Comparison of ENCODE assay signal across 1 cellular context in the genomic region with DNA sequence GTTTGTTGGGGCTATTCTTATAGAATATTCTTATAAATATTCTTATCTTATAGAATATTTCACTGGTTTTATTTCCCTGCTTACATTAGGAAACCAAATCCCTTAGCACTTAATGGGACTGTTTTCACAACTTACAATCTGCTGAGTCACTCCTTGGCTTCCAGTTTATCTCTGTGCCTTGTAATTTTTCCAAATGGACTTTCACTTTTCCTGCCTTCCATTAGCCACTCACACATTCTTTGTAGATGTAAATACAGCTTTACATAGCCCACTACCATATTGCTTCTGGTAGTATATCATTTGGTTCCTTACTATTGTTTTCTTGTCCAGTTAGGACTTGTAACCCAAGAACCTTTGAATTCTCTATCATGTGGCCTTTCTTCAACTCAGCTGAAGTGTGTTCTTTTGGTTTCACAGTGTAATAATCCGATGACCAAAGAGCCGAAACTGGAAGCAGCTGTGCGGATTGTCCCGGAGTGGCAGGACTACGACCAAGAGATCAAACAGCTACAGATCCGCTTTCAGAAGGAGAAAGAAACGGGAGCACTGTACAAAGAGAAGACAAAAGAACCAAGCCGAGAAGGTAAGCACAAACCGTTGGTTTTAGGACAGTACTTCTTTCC.
TF ChIP-seq lines count a peak whose summit lies in the region.

No MANE protein-coding gene starts in this region.

TF ChIP-seq in HepG2, 621 proteins besides CTCF, POLR2A, EP300 and RAD21 (continued from another document):
- TF ChIP-seq ARID5B (CRISPR knock-in tag; IDR thresholded peaks at IDR 0.05) (peak; percentile 17; the same call in 1 of the 2 replicates), ZBTB46 (CRISPR knock-in tag; IDR thresholded peaks at IDR 0.05; ENCODE audit: borderline replicate concordance) (no peak), MIER2 (CRISPR knock-in tag; IDR thresholded peaks at IDR 0.05) (no peak), ZNF468 (CRISPR knock-in tag; IDR thresholded peaks at IDR 0.05) (no peak)
- TF ChIP-seq, protein P1, sequence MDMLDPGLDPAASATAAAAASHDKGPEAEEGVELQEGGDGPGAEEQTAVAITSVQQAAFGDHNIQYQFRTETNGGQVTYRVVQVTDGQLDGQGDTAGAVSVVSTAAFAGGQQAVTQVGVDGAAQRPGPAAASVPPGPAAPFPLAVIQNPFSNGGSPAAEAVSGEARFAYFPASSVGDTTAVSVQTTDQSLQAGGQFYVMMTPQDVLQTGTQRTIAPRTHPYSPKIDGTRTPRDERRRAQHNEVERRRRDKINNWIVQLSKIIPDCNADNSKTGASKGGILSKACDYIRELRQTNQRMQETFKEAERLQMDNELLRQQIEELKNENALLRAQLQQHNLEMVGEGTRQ (IDR thresholded peaks at IDR 0.05; ENCODE audit: low read depth, low read length), result no peak
- TF ChIP-seq, protein P1 (CRISPR knock-in tag; IDR thresholded peaks at IDR 0.05; ENCODE audit: borderline replicate concordance), result no peak
